Comparison of ENCODE assay signal across 8 cellular contexts in the genomic region with DNA sequence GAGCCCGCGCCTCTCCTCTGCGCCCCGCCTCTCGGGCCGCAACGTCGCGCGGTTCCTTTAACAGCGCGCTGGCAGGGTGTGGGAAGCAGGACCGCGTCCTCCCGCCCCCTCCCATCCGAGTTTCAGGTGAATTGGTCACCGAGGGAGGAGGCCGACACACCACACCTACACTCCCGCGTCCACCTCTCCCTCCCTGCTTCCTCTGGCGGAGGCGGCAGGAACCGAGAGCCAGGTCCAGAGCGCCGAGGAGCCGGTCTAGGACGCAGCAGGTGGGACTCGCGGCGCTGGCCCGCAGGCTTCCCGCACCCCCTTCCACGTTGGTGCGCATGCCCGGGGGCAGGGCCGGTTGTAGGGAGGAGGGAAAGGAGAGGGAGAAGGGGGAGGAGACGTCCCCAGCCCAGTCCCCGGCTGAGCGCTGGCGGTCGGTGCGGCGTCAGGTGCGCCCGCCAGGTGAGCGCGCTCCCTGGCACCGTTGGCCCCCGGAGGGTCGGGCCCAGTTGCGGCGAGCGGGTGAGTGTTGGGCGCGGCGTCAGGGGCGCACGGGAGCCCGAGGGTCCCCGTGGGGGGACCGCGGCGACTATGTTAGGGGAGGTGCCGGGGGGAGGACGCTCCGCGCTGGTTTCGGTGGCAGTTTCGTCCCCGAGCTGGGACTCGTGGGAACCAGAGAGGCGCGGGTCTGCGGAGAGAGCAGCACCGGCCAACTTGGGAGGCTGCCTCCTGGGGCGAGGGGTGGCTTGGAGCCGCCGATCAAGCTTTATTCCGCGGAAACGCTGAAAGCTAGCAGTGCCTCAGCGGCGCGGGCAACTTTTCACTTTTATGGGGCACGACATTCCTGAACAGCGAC. TPM values are rescaled to one million over a fixed set of nuclear protein-coding genes. Genes with fewer than 3 reads are reported as not detected.
DNase-seq lines count a peak whose midpoint lies in the region; ATAC-seq and TF ChIP-seq lines count a peak whose summit lies in the region.

A gene with protein sequence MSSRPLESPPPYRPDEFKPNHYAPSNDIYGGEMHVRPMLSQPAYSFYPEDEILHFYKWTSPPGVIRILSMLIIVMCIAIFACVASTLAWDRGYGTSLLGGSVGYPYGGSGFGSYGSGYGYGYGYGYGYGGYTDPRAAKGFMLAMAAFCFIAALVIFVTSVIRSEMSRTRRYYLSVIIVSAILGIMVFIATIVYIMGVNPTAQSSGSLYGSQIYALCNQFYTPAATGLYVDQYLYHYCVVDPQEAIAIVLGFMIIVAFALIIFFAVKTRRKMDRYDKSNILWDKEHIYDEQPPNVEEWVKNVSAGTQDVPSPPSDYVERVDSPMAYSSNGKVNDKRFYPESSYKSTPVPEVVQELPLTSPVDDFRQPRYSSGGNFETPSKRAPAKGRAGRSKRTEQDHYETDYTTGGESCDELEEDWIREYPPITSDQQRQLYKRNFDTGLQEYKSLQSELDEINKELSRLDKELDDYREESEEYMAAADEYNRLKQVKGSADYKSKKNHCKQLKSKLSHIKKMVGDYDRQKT (plus strand): TSS at position 400 of the 844 bp plus-strand sequence. CDS start 11,455 bp downstream, outside the sequence.

- H3K9me3 ChIP-seq in SK-N-MC (ENCODE audit: low read depth, low read length) (no peaks in the 10 kb centered on the region), lower lobe of right lung (no peaks in the 10 kb centered on the region), stomach smooth muscle (ENCODE audit: control insufficient read depth in 2 of 2, low read length in 2 of 2) (no peaks in the 10 kb centered on the region)

- H3K9ac ChIP-seq in SK-N-MC (ENCODE audit: insufficient read length) (peak within 1 kb of the TSS; percentile 62), stomach smooth muscle (ENCODE audit: low read length in 2 of 2) (peak within 1 kb of the TSS in 1 of 2 donors; percentile 42)

- peak; percentile 88 for DNase-seq in COLO668 (lab: John Stamatoyannopoulos, UW; ENCODE audit: unreplicated experiment)
- DNase-seq in KBM-7 = peak; percentile 79
- DNase-seq in SK-N-MC (ENCODE audit: low read depth, low spot score) = no peak
- peak in 2 of 10 donors; percentile 43 to 82 for DNase-seq in dorsolateral prefrontal cortex
- peak; percentile 82 for DNase-seq in lower lobe of right lung
- no peak for DNase-seq in GF-D8 (lab: John Stamatoyannopoulos, UW)

- H3K36me3 ChIP-seq in SK-N-MC (ENCODE audit: insufficient read depth, low read length) (no peaks in the 10 kb centered on the region), lower lobe of right lung (no peaks in the 10 kb centered on the region), stomach smooth muscle (ENCODE audit: control insufficient read depth in 2 of 2, insufficient read depth in 2 of 2, low read length in 2 of 2) (no peaks in the 10 kb centered on the region)

- in situ Hi-C loops in KBM-7 (cut with MboI; ENCODE audit: low pct_unique_long_range_greater_than_20kb, low sequenced_read_pairs) = no loop called here

- intact Hi-C loops in dorsolateral prefrontal cortex (cut with DNase I) = no loop called here
- intact Hi-C loops in lower lobe of right lung (cut with DNase I) = no loop called here

- peak within 1 kb of the TSS; percentile 92 for H3K4me3 ChIP-seq in SK-N-MC
- H3K4me3 ChIP-seq in dorsolateral prefrontal cortex = peak within 1 kb of the TSS; percentile 50 to 88 (median 69)
- peak within 1 kb of the TSS; percentile 87 for H3K4me3 ChIP-seq in lower lobe of right lung
- H3K4me3 ChIP-seq in stomach smooth muscle (ENCODE audit: low read length in 2 of 2) = peak within 1 kb of the TSS; percentile 71 to 73

- ATAC-seq in GM19438 (IDR thresholded peaks at IDR 0.05; ENCODE audit: low read depth, unreplicated experiment) = peak; percentile 67
- peak; percentile 94 to 95 for ATAC-seq in lower lobe of right lung

- peaks cover 0 to 51% (median 26%) of the 10 kb centered on the region in 45 donors for H3K27me3 ChIP-seq in dorsolateral prefrontal cortex
- H3K27me3 ChIP-seq in lower lobe of right lung (ENCODE audit: low read depth) = peaks cover 18% of the 10 kb centered on the region
- peaks cover 21 to 40% of the 10 kb centered on the region in 2 donors for H3K27me3 ChIP-seq in stomach smooth muscle (ENCODE audit: control insufficient read depth in 1 of 2, insufficient read depth in 2 of 2, low read length in 2 of 2)

- H3K27ac ChIP-seq in SK-N-MC (no peak within 1 kb of the TSS), dorsolateral prefrontal cortex (peak within 1 kb of the TSS in 34 of 59 donors; percentile 0 to 75 (median 43)), lower lobe of right lung (peak within 1 kb of the TSS; percentile 92), stomach smooth muscle (ENCODE audit: low read length) (no peak within 1 kb of the TSS)

- H3K4me1 ChIP-seq in lower lobe of right lung = peaks cover 28% of the 10 kb centered on the region
- peaks cover 17% of the 10 kb centered on the region for H3K4me1 ChIP-seq in stomach smooth muscle (ENCODE audit: control insufficient read depth, insufficient read depth, low read length)

- no peak for TF ChIP-seq CTCF in dorsolateral prefrontal cortex (IDR thresholded peaks at IDR 0.05 in 54 of 56, conservative IDR thresholded peaks at IDR 0.05 in 2 of 56; ENCODE audit: low read depth in 1 of 56, partially characterized antibody in 56 of 56)
- peak; percentile 12 for TF ChIP-seq CTCF in lower lobe of right lung (IDR thresholded peaks at IDR 0.05)

RNA-seq across cellular contexts. Expression of the gene that starts here (rescaled TPM):
- total RNA-seq in dorsolateral prefrontal cortex = 10 to 100 TPM in 43 of 120 experiments, 1 to 10 TPM in 77; 2.5 to 22.1 (median 9.0) TPM
- 121 TPM for total RNA-seq in lower lobe of right lung

Comparison
In these comparisons a context has a peak if more than half of its experiments do, and no peak if none do; other contexts are left out.
1. DNase-seq: peak in COLO668 (single experiment), KBM-7 (single experiment) and lower lobe of right lung (single experiment); none in SK-N-MC (single experiment) and GF-D8 (single experiment).
2. H3K27ac ChIP-seq: peak in dorsolateral prefrontal cortex (34 of 59) and lower lobe of right lung (single experiment); none in SK-N-MC (single experiment) and stomach smooth muscle (single experiment).
3. Peak in every context shown above with its lines, with median percentiles within 50 percentile points of each other: H3K4me3 ChIP-seq.